In the genomic region with DNA sequence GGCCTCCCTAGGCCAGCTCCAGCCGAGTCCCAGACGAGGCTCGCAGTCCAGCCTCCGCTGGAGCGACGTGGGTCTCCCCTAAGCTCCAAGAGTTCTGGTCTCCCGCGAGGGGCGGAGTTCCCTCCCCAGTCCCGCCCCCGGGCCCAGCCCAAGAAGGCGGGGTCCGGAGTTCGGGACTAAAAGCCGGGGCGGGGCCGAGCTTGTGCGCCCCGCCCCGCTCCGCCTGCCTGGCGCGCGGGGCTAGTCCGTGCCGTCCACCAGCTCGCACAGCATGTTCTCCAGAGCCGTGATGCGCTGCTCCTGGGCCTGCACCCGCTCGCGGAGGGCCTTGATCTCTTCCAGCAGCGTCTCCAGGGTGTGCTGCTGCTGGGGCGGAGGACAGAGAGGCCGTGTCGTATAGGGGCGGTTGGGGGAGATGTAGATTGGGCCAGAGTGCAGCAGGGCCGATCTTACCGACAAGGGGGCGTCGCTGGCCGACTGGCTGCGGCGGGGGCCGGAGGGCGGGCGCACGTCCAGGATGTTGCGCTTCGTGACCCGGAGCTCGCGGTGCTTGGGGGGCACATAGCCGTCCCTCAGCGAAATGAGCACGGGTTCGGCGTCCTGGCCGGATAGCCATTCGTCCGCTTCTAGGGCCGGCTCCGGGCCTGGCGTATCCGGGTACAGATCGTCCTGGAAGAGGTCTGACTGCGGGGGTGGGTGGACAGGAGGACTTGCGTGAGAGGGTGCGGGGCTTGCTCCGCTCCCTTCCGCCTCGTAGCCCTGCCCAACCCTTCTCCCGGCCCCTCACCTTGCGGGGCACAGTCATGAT, we compare ENCODE assay signal across 1 cellular context.
TF ChIP-seq lines count a peak whose summit lies in the region.

No MANE protein-coding gene starts in this region.

TF ChIP-seq in GM12878, 131 proteins besides CTCF, POLR2A, EP300 and RAD21:
- TF ChIP-seq TAF1 (IDR thresholded peaks at IDR 0.05; ENCODE audit: borderline replicate concordance, low read depth, low read length) (no peak), WRNIP1 (IDR thresholded peaks at IDR 0.05; ENCODE audit: borderline replicate concordance, low read depth, low read length) (no peak), BHLHE40 (IDR thresholded peaks at IDR 0.05; ENCODE audit: borderline replicate concordance in 1 of 2, low read depth in 2 of 2, low read length in 1 of 2) (peak in 1 of 2 experiments; percentile 20; a peak in 1 of 4 replicates), LARP7 (IDR thresholded peaks at IDR 0.05) (no peak), IKZF1 (conservative IDR thresholded peaks at IDR 0.05) (no peak), MXI1 (IDR thresholded peaks at IDR 0.05; ENCODE audit: low read depth, low read length) (0 out of 2 replicates have a peak, but pooled peaks have one; percentile 23), GATAD2B (conservative IDR thresholded peaks at IDR 0.05; ENCODE audit: low read depth) (0 out of 2 replicates have a peak, but pooled peaks have one; percentile 19)
